Comparison of ENCODE assay signal across 8 cellular contexts in the genomic region with DNA sequence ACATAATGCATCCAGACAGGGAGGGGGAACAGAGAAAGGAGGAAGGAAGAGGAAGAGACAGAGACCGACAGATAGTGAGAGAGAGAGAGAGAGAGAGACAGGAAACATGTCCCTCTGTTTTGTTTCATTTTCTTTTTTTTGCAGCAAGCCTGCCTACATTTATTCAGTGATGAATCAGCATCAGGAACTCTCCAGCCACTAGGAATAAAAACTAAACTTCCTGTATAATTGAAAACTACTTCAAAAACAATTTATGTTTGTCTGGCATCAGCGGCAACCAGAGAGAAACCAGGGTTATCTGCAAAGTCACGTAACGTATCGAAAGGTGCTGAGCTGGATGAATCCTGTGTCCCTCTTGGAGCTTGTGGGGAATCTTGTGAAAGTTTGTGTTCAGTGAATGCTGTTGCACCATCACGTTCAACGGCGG.
DNase-seq lines count a peak whose midpoint lies in the region; ATAC-seq and TF ChIP-seq lines count a peak whose summit lies in the region.

No MANE protein-coding gene starts in this region.

- no peak overlapping the region for H2AK9ac ChIP-seq in IMR-90 (replicated peaks; ENCODE audit: low read depth, low read length, poor library complexity)

- no peak overlapping the region for H2BK120ac ChIP-seq in IMR-90 (ENCODE audit: low read depth, low read length)

- no peak overlapping the region for H2BK15ac ChIP-seq in IMR-90 (ENCODE audit: low read depth, low read length)

- H3K27me3 ChIP-seq in IMR-90 (ENCODE audit: control insufficient read depth, insufficient read depth, low read length), result peaks cover 10% of the 10 kb centered on the region

- H4K5ac ChIP-seq in IMR-90 (ENCODE audit: low read depth, low read length), result no peak overlapping the region

- no peak overlapping the region for H3K14ac ChIP-seq in IMR-90 (replicated peaks; ENCODE audit: low read depth, low read length)

- TF ChIP-seq CTCF in IMR-90 (conservative IDR thresholded peaks at IDR 0.05; ENCODE audit: low read depth, low read length), result no peak
- no peak for TF ChIP-seq CTCF in nephron (IDR thresholded peaks at IDR 0.05; ENCODE audit: unreplicated experiment in 3 of 3)
- no peak for TF ChIP-seq CTCF in nephron progenitor cell (IDR thresholded peaks at IDR 0.05)

- H4K8ac ChIP-seq in IMR-90 (ENCODE audit: low read depth in 2 of 2, low read length in 2 of 2), result no peak overlapping the region

- no TSS peak for BruUV-seq in IMR-90 (replicated peaks; lab: Mats Ljungman, UMichigan)

- H4K20me1 ChIP-seq in IMR-90 (ENCODE audit: insufficient read depth, low read length), result no peaks in the 10 kb centered on the region

- ATAC-seq in activated T-cell treated with anti-CD3 and anti-CD28 coated beads, Interleukin-2, amount 50 U/mL, for 72 hours (replicated peaks in 1 of 2), result peak in 1 of 2 donors; percentile 20
- ATAC-seq in IMR-90 (ENCODE audit: low read depth), result peak; percentile 73
- ATAC-seq in central memory CD8-positive, alpha-beta T cell (replicated peaks; ENCODE audit: extremely low read depth, poor library complexity, severe bottlenecking), result peak; percentile 28

- H3K9me3 ChIP-seq in IMR-90 (ENCODE audit: control insufficient read depth, insufficient read depth, low read length), result no peaks in the 10 kb centered on the region

- H3K9me1 ChIP-seq in IMR-90 (ENCODE audit: insufficient read depth, low read length), result no peaks in the 10 kb centered on the region

- H3K4me1 Mint-ChIP-seq in activated T-cell treated with anti-CD3 and anti-CD28 coated beads, Interleukin-2, amount 50 U/mL, for 72 hours (ENCODE audit: low read depth), result peaks cover 7% of the 10 kb centered on the region
- H3K4me1 Mint-ChIP-seq in central memory CD8-positive, alpha-beta T cell, result peaks cover 8% of the 10 kb centered on the region
- H3K4me1 Mint-ChIP-seq in nephron (no peaks in the 10 kb centered on the region), nephron progenitor cell (peaks cover 48% of the 10 kb centered on the region)

- peak overlapping the region; percentile 84 for H2AFZ ChIP-seq in IMR-90 (replicated peaks; ENCODE audit: low read length, poor library complexity)

- no peak overlapping the region for H2BK20ac ChIP-seq in IMR-90 (ENCODE audit: low read depth, low read length)

- no peak overlapping the region for H3K56ac ChIP-seq in IMR-90 (ENCODE audit: extremely low read depth, insufficient read depth, low read length)

- no peaks in the 10 kb centered on the region for H3K4me1 ChIP-seq in IMR-90 (ENCODE audit: control insufficient read depth, insufficient read depth, low read length)

- DNase-seq in activated T-cell treated with anti-CD3 and anti-CD28 coated beads, Interleukin-2, amount 50 U/mL, for 72 hours, result no peak
- DNase-seq in activated T-cell treated with anti-CD3 and anti-CD28 coated beads, Interleukin-2, amount 50 U/mL, for 1 hour, result no peak
- DNase-seq in IMR-90, result peak; percentile 13
- DNase-seq in central memory CD8-positive, alpha-beta T cell (ENCODE audit: low spot score in 2 of 2), result no peak
- DNase-seq in GM19238 (ENCODE audit: insufficient read length, low spot score), result no peak
- no peak for DNase-seq in NCI-H1105 (lab: John Stamatoyannopoulos, UW)
- DNase-seq in nephron progenitor cell, result no peak

- no peaks in the 10 kb centered on the region for H3K36me3 Mint-ChIP-seq in activated T-cell treated with anti-CD3 and anti-CD28 coated beads, Interleukin-2, amount 50 U/mL, for 72 hours (ENCODE audit: insufficient read depth in 2 of 2)
- no peaks in the 10 kb centered on the region for H3K36me3 Mint-ChIP-seq in central memory CD8-positive, alpha-beta T cell (ENCODE audit: insufficient read depth)
- H3K36me3 Mint-ChIP-seq in nephron (ENCODE audit: low read depth), result no peaks in the 10 kb centered on the region
- H3K36me3 Mint-ChIP-seq in nephron progenitor cell (ENCODE audit: low read depth), result no peaks in the 10 kb centered on the region

- H3K4me2 ChIP-seq in IMR-90 (ENCODE audit: low read depth, low read length), result peak overlapping the region; percentile 73

- no peaks in the 10 kb centered on the region for H3K79me1 ChIP-seq in IMR-90 (ENCODE audit: low read depth in 1 of 2, low read length in 2 of 2)

- H4K91ac ChIP-seq in IMR-90 (ENCODE audit: insufficient read depth, low read depth, low read length), result no peak overlapping the region

- H3K18ac ChIP-seq in IMR-90 (ENCODE audit: low read depth, low read length), result no peak overlapping the region

- WGBS in IMR-90 (ENCODE audit: extremely low coverage in 2 of 2, insufficient read length in 1 of 2), 2 experiments, result no CpG with 5 or more reads among the region's 8 CpGs

- H2BK5ac ChIP-seq in IMR-90 (ENCODE audit: low read depth, low read length, poor library complexity, severe bottlenecking), result no peak overlapping the region

- TF ChIP-seq POLR2A in IMR-90 (IDR thresholded peaks at IDR 0.05; ENCODE audit: low read depth, low read length), result no peak

- H3K36me3 ChIP-seq in IMR-90 (ENCODE audit: control insufficient read depth, insufficient read depth, low read length), result no peaks in the 10 kb centered on the region

- in situ Hi-C loops in IMR-90 (cut with MboI; ENCODE audit: low sequenced_read_pairs), result no loop called here

- peak overlapping the region; percentile 55 for H3K4me3 ChIP-seq in IMR-90 (ENCODE audit: insufficient read depth, low read depth, low read length)

- H3K27ac ChIP-seq in IMR-90 (ENCODE audit: insufficient read depth, low read length), result no peak overlapping the region

- dilution Hi-C loops in IMR-90 (cut with HindIII; ENCODE audit: low sequenced_read_pairs, unreplicated experiment), result no loop called here

- no peak overlapping the region for H2AK5ac ChIP-seq in IMR-90 (ENCODE audit: low read depth, low read length)

- H3K9ac ChIP-seq in IMR-90 (ENCODE audit: low read depth, low read length), result no peak overlapping the region; the same call in 1 of the 2 replicates

- H3K23ac ChIP-seq in IMR-90 (ENCODE audit: low read depth, low read length), result no peak overlapping the region

- H3K4me3 Mint-ChIP-seq in activated T-cell treated with anti-CD3 and anti-CD28 coated beads, Interleukin-2, amount 50 U/mL, for 72 hours, result peak overlapping the region; percentile 86
- H3K4me3 Mint-ChIP-seq in central memory CD8-positive, alpha-beta T cell, result peak overlapping the region; percentile 71
- peak overlapping the region in 2 of 3 experiments; percentile 40 to 47 for H3K4me3 Mint-ChIP-seq in nephron
- H3K4me3 Mint-ChIP-seq in nephron progenitor cell, result no peak overlapping the region

- H3K4ac ChIP-seq in IMR-90 (ENCODE audit: low read depth, low read length), result no peak overlapping the region

- POLR2A ChIA-PET in IMR-90 (lab: Charles Lee; ENCODE audit: unreplicated experiment), result no interaction called here

- H3K9me3 Mint-ChIP-seq in activated T-cell treated with anti-CD3 and anti-CD28 coated beads, Interleukin-2, amount 50 U/mL, for 72 hours, result no peaks in the 10 kb centered on the region
- no peaks in the 10 kb centered on the region for H3K9me3 Mint-ChIP-seq in central memory CD8-positive, alpha-beta T cell
- no peaks in the 10 kb centered on the region for H3K9me3 Mint-ChIP-seq in nephron
- no peaks in the 10 kb centered on the region for H3K9me3 Mint-ChIP-seq in nephron progenitor cell

- H3K27ac Mint-ChIP-seq in activated T-cell treated with anti-CD3 and anti-CD28 coated beads, Interleukin-2, amount 50 U/mL, for 72 hours, result peak overlapping the region; percentile 85
- peak overlapping the region; percentile 36 for H3K27ac Mint-ChIP-seq in central memory CD8-positive, alpha-beta T cell (ENCODE audit: low read depth)
- H3K27ac Mint-ChIP-seq in nephron, result no peak overlapping the region
- H3K27ac Mint-ChIP-seq in nephron progenitor cell, result no peak overlapping the region

- intact Hi-C loops in IMR-90 (cut with micrococcal nuclease), result no loop called here

- H3K27me3 Mint-ChIP-seq in activated T-cell treated with anti-CD3 and anti-CD28 coated beads, Interleukin-2, amount 50 U/mL, for 72 hours (ENCODE audit: low read depth), result peaks cover 17% of the 10 kb centered on the region
- H3K27me3 Mint-ChIP-seq in central memory CD8-positive, alpha-beta T cell, result peaks cover 20% of the 10 kb centered on the region
- H3K27me3 Mint-ChIP-seq in nephron (ENCODE audit: low read depth) (peaks cover 27% of the 10 kb centered on the region), nephron progenitor cell (ENCODE audit: low read depth, poor library complexity) (peaks cover 37% of the 10 kb centered on the region)

- CTCF ChIA-PET in IMR-90 (lab: Yijun Ruan, JAX), result no interaction called here

- TF ChIP-seq RAD21 in IMR-90 (IDR thresholded peaks at IDR 0.05; ENCODE audit: low read length), result no peak

TF ChIP-seq in IMR-90, 13 proteins besides CTCF, POLR2A, EP300 and RAD21:
- TF ChIP-seq NFE2L2 (IDR thresholded peaks at IDR 0.05; ENCODE audit: low read depth, low read length) (no peak), BHLHE40 (IDR thresholded peaks at IDR 0.05; ENCODE audit: low read depth, low read length) (no peak), RFX5 (IDR thresholded peaks at IDR 0.05; ENCODE audit: low read depth, low read length) (no peak), USF2 (IDR thresholded peaks at IDR 0.05; ENCODE audit: low read depth, low read length) (no peak)

Comparison
In these comparisons a context has a peak if more than half of its experiments do, and no peak if none do; other contexts are left out.
1. H3K27ac Mint-ChIP-seq: peak in activated T-cell treated with anti-CD3 and anti-CD28 coated beads, Interleukin-2, amount 50 U/mL, for 72 hours (single experiment) and central memory CD8-positive, alpha-beta T cell (single experiment); none in nephron (0 of 3) and nephron progenitor cell (single experiment).